Comparison of ENCODE assay signal across 22 cellular contexts in the genomic region with DNA sequence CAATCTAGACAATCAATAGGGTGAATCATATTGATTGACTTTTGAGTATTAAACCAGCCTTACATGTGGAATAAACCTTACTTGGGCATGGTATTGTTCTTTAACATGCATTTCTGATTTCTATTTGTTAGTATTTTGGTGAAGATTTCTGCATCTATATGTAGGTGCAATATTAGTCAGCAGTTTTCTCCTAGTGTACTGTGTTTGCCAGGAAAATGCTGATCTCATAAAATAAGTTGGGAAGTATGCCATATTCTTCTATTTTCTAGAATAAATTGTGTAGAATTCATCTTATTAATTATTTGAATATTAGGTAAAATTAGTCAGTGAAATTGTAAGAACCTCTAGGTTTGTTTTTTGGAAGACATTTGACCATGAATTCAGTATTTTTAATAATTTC.
"Had no signal": no experiment of that assay in that cellular context is flagged by ENCODE, and none has a peak within 500 bp of the region (broad histone marks: within the 10 kb centered on the region; RNA-seq: fewer than 3 reads in every experiment).

No MANE protein-coding gene starts in this region.

- DNase-seq: KBM-7, NCI-H1092, NCI-H1105 treated with DMSO at 0.1 percent for 48 hours, NCI-H1417 treated with DMSO at 0.1 percent for 48 hours, NCI-H146, NCI-H1694 treated with DMSO at 0.1 percent for 48 hours, NCI-H1930, NCI-H2081, NCI-H2107, NCI-H2227 treated with DMSO at 0.1 percent for 48 hours, NCI-H446, NCI-H510A, NCI-H524 treated with DMSO at 0.1 percent for 48 hours, NCI-H69, NCI-H774, SHP77 treated with DMSO at 0.1 percent for 48 hours, SW 1271, T-cell had no signal

- H3K9me3 ChIP-seq: MG63, SJSA1 had no signal

- H3K36me3 ChIP-seq: MG63, SJSA1 had no signal

- H3K4me3 ChIP-seq: MG63, SJSA1, SK-N-MC had no signal

- H3K27ac ChIP-seq: SJSA1, SK-N-MC had no signal

- ATAC-seq: Right ventricle myocardium inferior, T-cell had no signal

- H3K27me3 ChIP-seq: MG63, SJSA1 had no signal
